Comparison of ENCODE assay signal across 9 cellular contexts in the genomic region with DNA sequence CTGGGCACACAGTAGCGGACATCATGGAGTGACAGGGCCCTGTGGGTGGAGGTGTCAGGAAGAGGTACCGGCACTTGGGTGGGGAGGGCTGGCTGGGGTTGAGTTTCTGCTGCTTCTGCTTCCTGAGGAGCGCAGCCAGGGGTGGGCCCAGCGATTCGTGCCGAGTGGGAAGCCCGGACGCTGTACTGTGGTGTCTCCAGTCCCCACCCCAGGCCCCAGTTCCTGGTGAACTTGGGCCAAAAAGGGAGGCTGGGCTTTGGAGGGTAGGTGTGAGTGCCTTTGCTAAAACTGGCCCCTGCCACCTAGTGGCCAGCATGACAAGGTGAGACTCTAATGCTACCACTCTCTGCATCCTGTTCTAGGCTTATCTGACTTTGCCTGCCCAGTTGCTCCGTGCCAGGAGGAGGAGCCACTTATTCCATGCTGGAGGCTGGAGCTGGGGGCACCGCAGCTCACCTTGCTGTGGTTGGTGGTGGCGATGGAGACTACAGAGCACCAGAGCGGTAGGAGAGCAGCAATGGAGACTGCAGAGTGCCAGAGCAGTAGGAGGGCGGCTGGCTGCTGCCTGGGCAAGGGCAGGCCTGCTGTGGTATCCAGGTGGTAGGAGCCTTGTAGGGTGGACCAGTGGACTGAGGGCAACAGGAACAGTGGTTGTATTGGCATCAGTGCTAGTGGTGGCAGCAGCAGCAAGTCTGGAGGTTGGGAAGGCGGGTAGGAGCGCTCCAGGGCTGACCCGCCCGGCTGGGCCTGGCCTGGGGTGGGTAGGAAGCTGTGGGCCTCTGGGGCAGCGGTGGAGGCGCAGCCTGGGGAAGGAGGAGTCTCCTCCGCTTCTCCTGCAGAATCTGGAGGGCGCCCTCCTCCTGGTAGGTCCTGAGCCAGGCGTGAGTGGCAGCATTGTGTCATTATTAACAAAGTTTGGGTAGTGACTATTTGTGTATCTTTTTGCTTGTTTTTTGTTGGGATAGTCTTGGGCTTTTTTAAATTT. TPM values are rescaled to one million over a fixed set of nuclear protein-coding genes. Genes with fewer than 3 reads are reported as not detected.
A peak's percentile ranks its signal among the peaks of the same experiment; 100 is the strongest.
DNase-seq lines count a peak whose midpoint lies in the region; ATAC-seq and TF ChIP-seq lines count a peak whose summit lies in the region.
"Had no signal": no experiment of that assay in that cellular context is flagged by ENCODE, and none has a peak within 500 bp of the region (broad histone marks: within the 10 kb centered on the region; RNA-seq: fewer than 3 reads in every experiment).

No MANE protein-coding gene starts in this region.

- H3K27me3 ChIP-seq in BJ (ENCODE audit: control insufficient read depth, insufficient read depth, low read length) (peaks cover 7% of the 10 kb centered on the region), GM23248 (replicated peaks; ENCODE audit: insufficient read depth) (peaks cover 6% of the 10 kb centered on the region; the same call in 1 of the 2 replicates), PC-9 (ENCODE audit: insufficient read depth, low read depth) (peaks cover 22% of the 10 kb centered on the region), lung (ENCODE audit: control insufficient read depth, insufficient read depth) (no peaks in the 10 kb centered on the region)

- no peak for DNase-seq in BJ (ENCODE audit: low read depth)
- peak; percentile 33 for DNase-seq in GM23248
- DNase-seq in PC-9: peak; percentile 25 to 55
- DNase-seq in lung (ENCODE audit: low spot score): no peak

- no peaks in the 10 kb centered on the region for H3K9me3 ChIP-seq in GM23248 (ENCODE audit: low read depth)
- no peaks in the 10 kb centered on the region for H3K9me3 ChIP-seq in PC-9 (ENCODE audit: insufficient read depth, low read depth)
- H3K9me3 ChIP-seq in lung (ENCODE audit: control insufficient read depth in 2 of 2, insufficient read depth in 1 of 2, low read length in 1 of 2): peaks cover 0 to 3% of the 10 kb centered on the region in 2 donors

- peak; percentile 57 for TF ChIP-seq CTCF in BJ (IDR thresholded peaks at IDR 0.05; ENCODE audit: insufficient read depth, low read depth, low read length)
- peak; percentile 75 for TF ChIP-seq CTCF in PC-9 (conservative IDR thresholded peaks at IDR 0.05)
- peak; percentile 37 to 69 for TF ChIP-seq CTCF in brain (conservative IDR thresholded peaks at IDR 0.05)
- TF ChIP-seq CTCF in lung (IDR thresholded peaks at IDR 0.05; ENCODE audit: control extremely low read depth, extremely low read depth): peak; percentile 43

- intact Hi-C loops in PC-9 (cut with micrococcal nuclease; ENCODE audit: unreplicated experiment): loop anchor here (1.0 to 10.0 kb wide), 2 partner anchors 230 to 268 kb away; a partner anchor contains a TSS

- in situ Hi-C loops in GM23248 (cut with MboI): no loop called here

- no peak overlapping the region for H3K4me2 ChIP-seq in GM23248 (ENCODE audit: unreplicated experiment)
- no peak overlapping the region for H3K4me2 ChIP-seq in PC-9

- no TSS peak for BruUV-seq in PC-9 (replicated peaks; lab: Mats Ljungman, UMichigan)

- ATAC-seq in lung (ENCODE audit: insufficient read depth, low FRiP score) (no peak), HG02588 (IDR thresholded peaks at IDR 0.05; ENCODE audit: unreplicated experiment) (no peak), HG03520 (IDR thresholded peaks at IDR 0.05; ENCODE audit: unreplicated experiment) (no peak), HG03439 (IDR thresholded peaks at IDR 0.05; ENCODE audit: unreplicated experiment) (no peak)

- H3K9me3 Mint-ChIP-seq in brain: no peaks in the 10 kb centered on the region

- H3K27me3 Mint-ChIP-seq in brain: peaks cover 11% of the 10 kb centered on the region

- H4K20me1 ChIP-seq in GM23248 (ENCODE audit: insufficient read depth): no peaks in the 10 kb centered on the region
- H4K20me1 ChIP-seq in PC-9 (ENCODE audit: insufficient read depth): no peaks in the 10 kb centered on the region

- no peak overlapping the region for H2AFZ ChIP-seq in GM23248
- H2AFZ ChIP-seq in PC-9: no peak overlapping the region

- H3K9me2 ChIP-seq in GM23248 (ENCODE audit: insufficient read depth): no peaks in the 10 kb centered on the region
- no peaks in the 10 kb centered on the region for H3K9me2 ChIP-seq in PC-9 (ENCODE audit: insufficient read depth)

- H3K4me1 ChIP-seq in GM23248 (ENCODE audit: insufficient read depth): no peaks in the 10 kb centered on the region
- H3K4me1 ChIP-seq in PC-9 (replicated peaks; ENCODE audit: insufficient read depth): no peaks in the 10 kb centered on the region
- H3K4me1 ChIP-seq in lung (ENCODE audit: control insufficient read depth in 2 of 2, insufficient read depth in 2 of 2, low read length in 2 of 2): peaks cover 0 to 12% of the 10 kb centered on the region in 2 donors

- POLR2A ChIA-PET in BJ (lab: Charles Lee): no interaction called here
- POLR2A ChIA-PET in PC-9 (lab: Charles Lee; ENCODE audit: unreplicated experiment): no interaction called here

- H3K36me3 Mint-ChIP-seq in brain: peaks cover 9% of the 10 kb centered on the region

- peaks cover 54% of the 10 kb centered on the region for H3K4me1 Mint-ChIP-seq in brain

- WGBS in GM23248 (ENCODE audit: low coverage in 1 of 2, low lambda C conversion rate in 2 of 2, missing lambda C conversion rate in 2 of 2), 2 experiments: 75% methylated on average over 20 to 22 of the region's 22 CpGs
- 63 to 74% methylated on average over 22 of the region's 22 CpGs for WGBS in lung, 2 donors

- H3K36me3 ChIP-seq in BJ (ENCODE audit: control insufficient read depth, insufficient read depth, low read length) (no peaks in the 10 kb centered on the region), GM23248 (ENCODE audit: low read depth) (no peaks in the 10 kb centered on the region), PC-9 (ENCODE audit: low read depth) (no peaks in the 10 kb centered on the region), lung (ENCODE audit: control insufficient read depth in 2 of 2, insufficient read depth in 2 of 2, low read length in 2 of 2) (no peaks in the 10 kb centered on the region)

- H3F3A ChIP-seq in GM23248 (ENCODE audit: insufficient read depth): no peaks in the 10 kb centered on the region
- H3F3A ChIP-seq in PC-9 (ENCODE audit: insufficient read depth, low read depth): no peaks in the 10 kb centered on the region

- H3K9ac ChIP-seq in GM23248: no peak overlapping the region

- CTCF ChIA-PET in BJ (lab: Yijun Ruan, JAX) (interaction anchor here (1.6 kb wide), 1 partner anchor 8 kb away, joined by 3 read pairs; no protein-coding TSS in a partner anchor), PC-9 (lab: Charles Lee) (no interaction called here)

- peak overlapping the region in 3 of 5 experiments; percentile 66 to 92 (median 74) for H3K4me3 Mint-ChIP-seq in brain

- H3K79me2 ChIP-seq in GM23248 (ENCODE audit: insufficient read depth) (no peaks in the 10 kb centered on the region), PC-9 (ENCODE audit: low read depth) (no peaks in the 10 kb centered on the region)

- H3K27ac ChIP-seq in GM23248 (no peak overlapping the region), PC-9 (no peak overlapping the region), lung (ENCODE audit: low read depth in 1 of 2, low read length in 1 of 2) (no peak overlapping the region)

- peak overlapping the region in 1 of 5 experiments; percentile 48 for H3K27ac Mint-ChIP-seq in brain

- H3K4me3 ChIP-seq in BJ (ENCODE audit: low read depth, low read length) (no peak overlapping the region), GM23248 (no peak overlapping the region), PC-9 (no peak overlapping the region), lung (no peak overlapping the region)

RNA-seq across cellular contexts. Expression of a gene that starts 2.2 kb away (rescaled TPM):
- not detected in 2 replicates for polyA plus RNA-seq in BJ (2011; rRNA removed)
- polyA minus RNA-seq in BJ (2011; rRNA and poly(A)+ RNA removed): not detected in 2 replicates
- total RNA-seq in GM23248 (2014; rRNA removed; shearing (Covaris generic)): not detected in 2 replicates
- not detected in 2 replicates for polyA plus RNA-seq in GM23248 (2016; fragmentation: Nextera tagmentation; extraction: Ambion mirVana)
- total RNA-seq in PC-9 (2021): not detected in 2 replicates
- 5.3 TPM for polyA plus RNA-seq in brain (ENCODE audit: insufficient read depth, low read depth, low replicate concordance)
- total RNA-seq in lung: not detected
- under 1 TPM in 1 of 2 donors, not detected in 1; 0.10 TPM for polyA plus RNA-seq in lung
- total RNA-seq: fibroblast of lung had no signal
- polyA plus RNA-seq: fibroblast of lung had no signal

RNA-seq across cellular contexts. Expression of a gene that starts 48.0 kb away (rescaled TPM):
- polyA plus RNA-seq in BJ (2011; rRNA removed) (not detected in 2 replicates), GM23248 (2016; fragmentation: Nextera tagmentation; extraction: Ambion mirVana) (not detected in 2 replicates), brain (ENCODE audit: insufficient read depth, low read depth, low replicate concordance) (3.9 TPM), lung (under 1 TPM in 1 of 2 donors, not detected in 1; 0.05 TPM)
- not detected in 2 replicates for polyA minus RNA-seq in BJ (2011; rRNA and poly(A)+ RNA removed)
- not detected in 2 replicates for total RNA-seq in GM23248 (2014; rRNA removed; shearing (Covaris generic))
- total RNA-seq in PC-9 (2021) (not detected in 2 replicates), lung (not detected)
- total RNA-seq: fibroblast of lung had no signal
- polyA plus RNA-seq: fibroblast of lung had no signal

RNA-seq across cellular contexts. Expression of a gene that starts 48.1 kb away (rescaled TPM):
- polyA plus RNA-seq in BJ (2011; rRNA removed) (not detected in 2 replicates), GM23248 (2016; fragmentation: Nextera tagmentation; extraction: Ambion mirVana) (not detected in 2 replicates), brain (ENCODE audit: insufficient read depth, low read depth, low replicate concordance) (not detected), lung (under 1 TPM; 0.30 to 0.39 TPM)
- not detected in 2 replicates for polyA minus RNA-seq in BJ (2011; rRNA and poly(A)+ RNA removed)
- not detected in 2 replicates for total RNA-seq in GM23248 (2014; rRNA removed; shearing (Covaris generic))
- total RNA-seq in PC-9 (2021) (not detected in 2 replicates), lung (1 to 10 TPM; 1.5 to 1.9 TPM)
- total RNA-seq: fibroblast of lung had no signal

Comparison
In these comparisons a context has a peak if more than half of its experiments do, and no peak if none do; other contexts are left out.
1. DNase-seq: peak in GM23248 (single experiment) and PC-9 (2 of 2); none in BJ (single experiment) and lung (single experiment).
2. Peak in every context shown above with its lines, with median percentiles within 50 percentile points of each other: CTCF ChIP-seq.